9 cellular contexts compared by ENCODE assay signal in the genomic region with DNA sequence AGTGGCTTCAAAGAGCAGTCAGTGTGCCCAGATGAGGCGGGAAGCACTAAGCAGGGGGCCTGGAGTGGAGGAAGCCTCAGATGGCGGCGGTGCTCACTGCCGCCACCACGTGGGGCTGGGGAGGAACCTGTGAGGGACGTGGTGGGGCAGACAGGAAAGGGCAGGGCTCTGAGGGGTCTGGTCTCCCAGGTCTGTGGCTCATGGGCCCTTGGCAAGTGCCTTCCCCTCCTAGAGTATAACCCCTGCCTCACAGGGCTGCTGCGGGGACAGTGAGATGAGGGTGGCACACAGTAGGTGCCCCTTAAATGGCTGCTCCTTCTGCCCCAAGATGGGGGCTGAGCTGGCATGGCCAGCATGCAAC. TPM values are rescaled to one million over a fixed set of nuclear protein-coding genes. Genes with fewer than 3 reads are reported as not detected.
DNase-seq lines count a peak whose midpoint lies in the region; ATAC-seq, FAIRE-seq and TF ChIP-seq lines count a peak whose summit lies in the region.
"Had no signal": no experiment of that assay in that cellular context is flagged by ENCODE, and none has a peak within 500 bp of the region (broad histone marks: within the 10 kb centered on the region; RNA-seq: fewer than 3 reads in every experiment).

No MANE protein-coding gene starts in this region.

- H3K27me3 Mint-ChIP-seq in HFFc6 (ENCODE audit: insufficient read depth) = peaks cover 26% of the 10 kb centered on the region

- no peak for FAIRE-seq in D721Med (lab: Jason Lieb, UNC)

- no peak overlapping the region for H3K4me3 Mint-ChIP-seq in HFFc6

- ATAC-seq in SK-N-SH treated with all-trans-retinoic acid at 6 μM for 48 hours (peak; percentile 52), HG03095 (IDR thresholded peaks at IDR 0.05; ENCODE audit: unreplicated experiment) (no peak)

- TF ChIP-seq CTCF in D721Med (IDR thresholded peaks at IDR 0.05; ENCODE audit: insufficient read depth, missing control alignments) = peak; percentile 45
- TF ChIP-seq CTCF in HFFc6 (IDR thresholded peaks at IDR 0.05) = peak; percentile 65

- H3K27ac Mint-ChIP-seq in HFFc6 = no peak overlapping the region

- DNase-seq in D721Med (ENCODE audit: insufficient read length, low spot score) (no peak), HFFc6 (no peak), iPS-NIHi7 (ENCODE audit: extremely low spot score) (peak; percentile 92), NCI-H2227 treated with DMSO at 0.1 percent for 48 hours (lab: John Stamatoyannopoulos, UW) (no peak), anterior cingulate cortex (lab: John Stamatoyannopoulos, UW) (no peak)
- no peak for DNase-seq in activated naive CD4-positive, alpha-beta T cell treated with anti-CD3 and anti-CD28 coated beads, Interleukin-2, amount 50 U/mL, for 16 hours

- no peaks in the 10 kb centered on the region for H3K9me3 Mint-ChIP-seq in HFFc6

- no peaks in the 10 kb centered on the region for H3K36me3 Mint-ChIP-seq in HFFc6 (ENCODE audit: low read depth)

- H3K4me1 Mint-ChIP-seq in HFFc6 (ENCODE audit: low read depth) = no peaks in the 10 kb centered on the region

TF ChIP-seq in SK-N-SH treated with all-trans-retinoic acid at 6 μM for 48 hours, 23 proteins besides CTCF, POLR2A, EP300 and RAD21:
- TF ChIP-seq ZNF70 (CRISPR knock-in tag; IDR thresholded peaks at IDR 0.05) = no peak
- no peak for TF ChIP-seq TCF4 (CRISPR knock-in tag; IDR thresholded peaks at IDR 0.05; ENCODE audit: borderline replicate concordance)
- no peak for TF ChIP-seq ZNF565 (CRISPR knock-in tag; conservative IDR thresholded peaks at IDR 0.05; ENCODE audit: low read depth)
- no peak for TF ChIP-seq OSR1 (CRISPR knock-in tag; IDR thresholded peaks at IDR 0.05)
- TF ChIP-seq SNAI2 (CRISPR knock-in tag; IDR thresholded peaks at IDR 0.05) = no peak
- no peak for TF ChIP-seq PATZ1 (CRISPR knock-in tag; IDR thresholded peaks at IDR 0.05; ENCODE audit: borderline replicate concordance)
- TF ChIP-seq CSDC2 (CRISPR knock-in tag; IDR thresholded peaks at IDR 0.05) = no peak
- no peak for TF ChIP-seq BACH2 (CRISPR knock-in tag; IDR thresholded peaks at IDR 0.05; ENCODE audit: borderline replicate concordance)
- TF ChIP-seq PPARA (CRISPR knock-in tag; IDR thresholded peaks at IDR 0.05; ENCODE audit: borderline replicate concordance) = no peak
- no peak for TF ChIP-seq ISL1 (CRISPR knock-in tag; IDR thresholded peaks at IDR 0.05)
- no peak for TF ChIP-seq RARB (CRISPR knock-in tag; IDR thresholded peaks at IDR 0.05)
- no peak for TF ChIP-seq ZNF8 (CRISPR knock-in tag; IDR thresholded peaks at IDR 0.05)
- no peak for TF ChIP-seq CSRNP3 (CRISPR knock-in tag; IDR thresholded peaks at IDR 0.05)

RNA-seq across cellular contexts. Expression of gene NR5A1, which starts 26.6 kb away (rescaled TPM):
- total RNA-seq in HFFc6 (2021; fragmentation: NEBNext Ultra II Directional; extraction: Animal tissue kit (Norgen Biotek cat#: 25700)) = not detected
- total RNA-seq: fibroblast of lung had no signal

RNA-seq across cellular contexts. Expression of gene ADGRD2, which starts 30.4 kb away (rescaled TPM):
- not detected for total RNA-seq in HFFc6 (2021; fragmentation: NEBNext Ultra II Directional; extraction: Animal tissue kit (Norgen Biotek cat#: 25700))
- total RNA-seq: fibroblast of lung had no signal
